In genomic region chr19:16628183-16628983, GRCh38 we compare ENCODE assay signal across 8 cellular contexts. TPM values are rescaled to one million over a fixed set of nuclear protein-coding genes. Genes with fewer than 3 reads are reported as not detected.
DNase-seq lines count a peak whose midpoint lies in the region; ATAC-seq and TF ChIP-seq lines count a peak whose summit lies in the region.

MED26 (minus strand) TSS chr19:16628204; CDS start chr19:16627943, 261 bp downstream.

- intact Hi-C loops in transverse colon (cut with DNase I; ENCODE audit: low total_unique reads) = loop anchor here (10.0 kb wide), 1 partner anchor 54 kb away; the partner anchor contains the start of gene SLC35E1

- peak within 1 kb of the TSS; percentile 34 for H2BK12ac ChIP-seq in trophoblast cell (ENCODE audit: low read length)

- H2AK5ac ChIP-seq in trophoblast cell (ENCODE audit: low read length) = peak within 1 kb of the TSS; percentile 57

- peak within 1 kb of the TSS; percentile 52 for H4K12ac ChIP-seq in trophoblast cell (ENCODE audit: low read depth, low read length)

- peak; percentile 92 for DNase-seq in NCI-H128 (lab: John Stamatoyannopoulos, UW; ENCODE audit: unreplicated experiment)
- DNase-seq in SW 1271 (lab: John Stamatoyannopoulos, UW) = peak; percentile 86 to 94
- DNase-seq in activated naive CD8-positive, alpha-beta T cell treated with anti-CD3 and anti-CD28 coated beads, Interleukin-2, amount 50 U/mL, for 16 hours (ENCODE audit: low read depth, low spot score) = peak; percentile 83
- DNase-seq in cardiac muscle cell (ENCODE audit: low read depth in 1 of 2, low spot score in 1 of 2) = peak; percentile 95 to 96
- DNase-seq in trophoblast cell = peak; percentile 91 to 98
- peak; percentile 97 for DNase-seq in transverse colon

- H3K18ac ChIP-seq in trophoblast cell (ENCODE audit: low read length) = peak within 1 kb of the TSS; percentile 99

- peak within 1 kb of the TSS; percentile 98 for H3K4ac ChIP-seq in trophoblast cell (ENCODE audit: low read depth, low read length)

- TF ChIP-seq EP300 in transverse colon (IDR thresholded peaks at IDR 0.05; ENCODE audit: low read depth) = no peak

- TF ChIP-seq CTCF in GM12874 (IDR thresholded peaks at IDR 0.05; ENCODE audit: insufficient read depth, low read depth, low read length) (0 out of 2 replicates have a peak, but pooled peaks have one; percentile 1), cardiac muscle cell (IDR thresholded peaks at IDR 0.05; ENCODE audit: low read depth, low read length) (no peak), transverse colon (IDR thresholded peaks at IDR 0.05) (peak in 1 of 5 experiments; percentile 14)

- peak; percentile 86 for ATAC-seq in HG02678 (IDR thresholded peaks at IDR 0.05; ENCODE audit: unreplicated experiment)

- H3K27ac ChIP-seq in cardiac muscle cell = peak within 1 kb of the TSS; percentile 89
- peak within 1 kb of the TSS; percentile 76 for H3K27ac ChIP-seq in trophoblast cell (ENCODE audit: low read depth, low read length)
- peak within 1 kb of the TSS; percentile 93 to 100 (median 96) for H3K27ac ChIP-seq in transverse colon

- in situ Hi-C loops in transverse colon (cut with MboI; ENCODE audit: low pct_ligation_motif_present in 1 of 4, low pct_unique_long_range_greater_than_20kb in 1 of 4, low sequenced_read_pairs in 3 of 4) = no loop called here

- H3K9me3 ChIP-seq in cardiac muscle cell (ENCODE audit: low read depth) (no peaks in the 10 kb centered on the region), trophoblast cell (ENCODE audit: insufficient read depth, low read depth, low read length) (no peaks in the 10 kb centered on the region), transverse colon (no peaks in the 10 kb centered on the region)

- WGBS in trophoblast cell (ENCODE audit: extremely low coverage, insufficient coverage, insufficient read length) = no CpG with 5 or more reads among the region's 98 CpGs
- 0% methylated on average over 35 of the region's 98 CpGs; no CpG with 5 or more reads in 1 of the 2 donors for WGBS in transverse colon (ENCODE audit: low coverage in 1 of 2), 2 donors

- H2BK120ac ChIP-seq in trophoblast cell (ENCODE audit: insufficient read depth, low read length, poor library complexity) = peak within 1 kb of the TSS; percentile 41

- peak within 1 kb of the TSS; percentile 98 for H4K8ac ChIP-seq in trophoblast cell (ENCODE audit: low read depth, low read length)

- H3K79me1 ChIP-seq in trophoblast cell (ENCODE audit: low read length) = peaks cover 12% of the 10 kb centered on the region

- peak within 1 kb of the TSS; percentile 98 for H3K4me3 ChIP-seq in cardiac muscle cell
- H3K4me3 ChIP-seq in trophoblast cell (ENCODE audit: low read depth, low read length) = peak within 1 kb of the TSS; percentile 96
- H3K4me3 ChIP-seq in transverse colon = peak within 1 kb of the TSS; percentile 86 to 100 (median 99)

- peaks cover 21% of the 10 kb centered on the region for H3K79me2 ChIP-seq in trophoblast cell (ENCODE audit: control insufficient read depth, insufficient read depth, low read length, poor library complexity)

- TF ChIP-seq POLR2A in transverse colon (IDR thresholded peaks at IDR 0.05) = peak; percentile 86

- H3K27me3 ChIP-seq in cardiac muscle cell (no peaks in the 10 kb centered on the region), trophoblast cell (ENCODE audit: insufficient read depth, low read length) (no peaks in the 10 kb centered on the region), transverse colon (no peaks in the 10 kb centered on the region)

- peaks cover 13% of the 10 kb centered on the region for H3K4me1 ChIP-seq in cardiac muscle cell (ENCODE audit: low read depth)
- peaks cover 0 to 6% of the 10 kb centered on the region in 2 experiments for H3K4me1 ChIP-seq in trophoblast cell (ENCODE audit: control insufficient read depth in 1 of 2, insufficient read depth in 2 of 2, low read length in 2 of 2)
- peaks cover 20 to 33% (median 27%) of the 10 kb centered on the region in 4 donors for H3K4me1 ChIP-seq in transverse colon

- peak within 1 kb of the TSS; percentile 99 for H2AFZ ChIP-seq in trophoblast cell (ENCODE audit: insufficient read depth, low read length, poor library complexity)

- H3K9ac ChIP-seq in trophoblast cell (ENCODE audit: low read length) = peak within 1 kb of the TSS; percentile 98

- H3K4me2 ChIP-seq in trophoblast cell (ENCODE audit: low read length) = peak within 1 kb of the TSS; percentile 85

- peak within 1 kb of the TSS; percentile 88 for H4K91ac ChIP-seq in trophoblast cell (ENCODE audit: low read depth, low read length)

- H3K36me3 ChIP-seq in cardiac muscle cell = peaks cover 4% of the 10 kb centered on the region
- peaks cover 12 to 25% of the 10 kb centered on the region in 2 experiments for H3K36me3 ChIP-seq in trophoblast cell (ENCODE audit: control insufficient read depth in 1 of 2, insufficient read depth in 2 of 2, low read length in 2 of 2)
- H3K36me3 ChIP-seq in transverse colon = peaks cover 0 to 11% (median 3%) of the 10 kb centered on the region in 4 donors

- peak within 1 kb of the TSS; percentile 65 for H2BK5ac ChIP-seq in trophoblast cell (ENCODE audit: low read depth, low read length, poor library complexity)

- H3K14ac ChIP-seq in trophoblast cell (ENCODE audit: low read length) = peak within 1 kb of the TSS; percentile 100

- H3K23ac ChIP-seq in trophoblast cell (ENCODE audit: low read length) = peak within 1 kb of the TSS; percentile 17

RNA-seq across cellular contexts. Expression of gene MED26, which starts in this region (rescaled TPM):
- total RNA-seq in cardiac muscle cell (14.2 and 15.1 TPM in 2 replicates), transverse colon (10 to 100 TPM in 2 of 4 donors, 1 to 10 TPM in 2; 7.8 to 15.0 (median 9.5) TPM)
- 5.9 and 9.1 TPM in 2 replicates for polyA plus RNA-seq in cardiac muscle cell
- polyA plus RNA-seq in trophoblast cell (2013) = 10.5 and 11.2 TPM in 2 replicates

Comparison
In these comparisons a context has a peak if more than half of its experiments do, and no peak if none do; other contexts are left out.
1. Peak in every context shown above with its lines: DNase-seq, ATAC-seq, H3K4me3 ChIP-seq and H3K27ac ChIP-seq.